29 cellular contexts compared by ENCODE assay signal in genomic region chr4:42541647-42542046, GRCh38.
"Had no signal": no experiment of that assay in that cellular context is flagged by ENCODE, and none has a peak within 500 bp of the region (broad histone marks: within the 10 kb centered on the region; RNA-seq: fewer than 3 reads in every experiment).

No MANE protein-coding gene starts in this region.

- DNase-seq: activated CD4-positive, alpha-beta memory T cell treated with anti-CD3 and anti-CD28 coated beads, Interleukin-2, amount 10 ng/mL, durations not matched to agents 7 days and 5 days; activated CD4-positive, alpha-beta T cell treated with anti-CD3 and anti-CD28 coated beads for 1 hour; activated CD4-positive, alpha-beta T cell treated with anti-CD3 and anti-CD28 coated beads for 48 hours; activated CD4-positive, CD25-positive, alpha-beta regulatory T cell; activated CD8-positive, alpha-beta memory T cell treated with anti-CD3 and anti-CD28 coated beads for 24 hours; activated CD8-positive, alpha-beta memory T cell treated with anti-CD3 and anti-CD28 coated beads, Interleukin-2, amount 10 ng/mL, durations not matched to agents 7 days and 5 days; activated CD8-positive, alpha-beta memory T cell treated with anti-CD3 and anti-CD28 coated beads, Interleukin-2, amount 50 U/mL, for 48 hours; activated gamma-delta T cell; activated naive CD4-positive, alpha-beta T cell treated with Interleukin-2 at 50 U/mL for 16 hours; activated naive CD8-positive, alpha-beta T cell treated with anti-CD3 and anti-CD28 coated beads, Interleukin-2, amount 10 ng/mL, durations not matched to agents 7 days and 5 days; activated T-cell treated with anti-CD3 and anti-CD28 coated beads, Interleukin-2, amount 50 U/mL, for 1 hour; amygdala; Kasumi-1; KG1; MG63; NCI-H1092; NCI-H1436 treated with DMSO at 0.1 percent for 48 hours; NCI-H1694 treated with DMSO at 0.1 percent for 48 hours; NCI-H2029; NCI-H345; NCI-H524 treated with DMSO at 0.1 percent for 48 hours; Right ventricle myocardium superior; SW 1271; T-helper 1 cell; T1000; WERI-Rb-1 had no signal

- H3K27ac Mint-ChIP-seq: activated CD4-positive, alpha-beta memory T cell treated with anti-CD3 and anti-CD28 coated beads, Interleukin-2, amount 10 ng/mL, durations not matched to agents 7 days and 5 days; activated CD8-positive, alpha-beta memory T cell treated with anti-CD3 and anti-CD28 coated beads, Interleukin-2, amount 10 ng/mL, durations not matched to agents 7 days and 5 days; activated naive CD8-positive, alpha-beta T cell treated with anti-CD3 and anti-CD28 coated beads, Interleukin-2, amount 10 ng/mL, durations not matched to agents 7 days and 5 days; activated T-helper 2 cell treated with anti-CD3 and anti-CD28 coated beads, Interferon-gamma antibody, Interleukin-2, Interleukin-4, amounts not matched to agents 10 μg/mL and 5 μg/mL and 100 μg/mL, durations not matched to agents 14 hours and 24 hours and 36 hours had no signal

- H3K27me3 Mint-ChIP-seq: activated CD4-positive, alpha-beta memory T cell treated with anti-CD3 and anti-CD28 coated beads, Interleukin-2, amount 10 ng/mL, durations not matched to agents 7 days and 5 days; activated CD8-positive, alpha-beta memory T cell treated with anti-CD3 and anti-CD28 coated beads, Interleukin-2, amount 10 ng/mL, durations not matched to agents 7 days and 5 days; activated naive CD8-positive, alpha-beta T cell treated with anti-CD3 and anti-CD28 coated beads, Interleukin-2, amount 10 ng/mL, durations not matched to agents 7 days and 5 days had no signal

- H3K4me3 Mint-ChIP-seq: activated CD4-positive, alpha-beta memory T cell treated with anti-CD3 and anti-CD28 coated beads, Interleukin-2, amount 10 ng/mL, durations not matched to agents 7 days and 5 days; activated CD8-positive, alpha-beta memory T cell treated with anti-CD3 and anti-CD28 coated beads, Interleukin-2, amount 10 ng/mL, durations not matched to agents 7 days and 5 days; activated naive CD8-positive, alpha-beta T cell treated with anti-CD3 and anti-CD28 coated beads, Interleukin-2, amount 10 ng/mL, durations not matched to agents 7 days and 5 days had no signal

- H3K9me3 Mint-ChIP-seq: activated CD4-positive, alpha-beta memory T cell treated with anti-CD3 and anti-CD28 coated beads, Interleukin-2, amount 10 ng/mL, durations not matched to agents 7 days and 5 days had no signal

- H3K27ac ChIP-seq: ascending aorta, cardiac muscle cell, WERI-Rb-1 had no signal

- ATAC-seq: activated CD8-positive, alpha-beta memory T cell treated with anti-CD3 and anti-CD28 coated beads, Interleukin-2, amount 10 ng/mL, durations not matched to agents 7 days and 5 days had no signal

- H3K4me1 Mint-ChIP-seq: activated CD8-positive, alpha-beta memory T cell treated with anti-CD3 and anti-CD28 coated beads, Interleukin-2, amount 10 ng/mL, durations not matched to agents 7 days and 5 days; activated naive CD8-positive, alpha-beta T cell treated with anti-CD3 and anti-CD28 coated beads, Interleukin-2, amount 10 ng/mL, durations not matched to agents 7 days and 5 days had no signal
